In genomic region chr11:32173435-32173834, GRCh38 we compare ENCODE assay signal across 8 cellular contexts.
DNase-seq lines count a peak whose midpoint lies in the region; ATAC-seq and TF ChIP-seq lines count a peak whose summit lies in the region.

No MANE protein-coding gene starts in this region.

- WGBS in mammary epithelial cell (ENCODE audit: low coverage, missing lambda C conversion rate): 7% methylated on average over 4 of the region's 4 CpGs
- 4 to 13% (median 5%) methylated on average over 2 to 4 of the region's 4 CpGs for WGBS in spleen, 5 donors

- H3K9me3 ChIP-seq in mammary epithelial cell (replicated peaks; ENCODE audit: insufficient read depth, low read length) (no peaks in the 10 kb centered on the region), spleen (no peaks in the 10 kb centered on the region)

- H3K4me3 ChIP-seq in mammary epithelial cell (replicated peaks in 1 of 3; ENCODE audit: insufficient read depth in 1 of 3, low read depth in 2 of 3, low read length in 3 of 3): peak overlapping the region in 1 of 3 experiments; percentile 15
- peak overlapping the region in 3 of 8 donors; percentile 6 to 45 (median 16) for H3K4me3 ChIP-seq in spleen

- no peak for TF ChIP-seq POLR2A in spleen (IDR thresholded peaks at IDR 0.05)

- in situ Hi-C loops in mammary epithelial cell (cut with MboI; ENCODE audit: low sequenced_read_pairs in 2 of 2): loop anchor here (5.0 to 25.0 kb wide), 5 partner anchors 116 to 936 kb away; no protein-coding TSS in a partner anchor

- no peaks in the 10 kb centered on the region for H4K20me1 ChIP-seq in mammary epithelial cell (ENCODE audit: insufficient read depth, low read length)

- TF ChIP-seq CTCF in mammary epithelial cell (conservative IDR thresholded peaks at IDR 0.05 in 1 of 2, IDR thresholded peaks at IDR 0.05 in 1 of 2; ENCODE audit: extremely low read depth in 1 of 2, insufficient read depth in 1 of 2, low read depth in 1 of 2, low read length in 2 of 2) (peak; percentile 57 to 84), spleen (IDR thresholded peaks at IDR 0.05 in 8 of 11, conservative IDR thresholded peaks at IDR 0.05 in 3 of 11) (peak in 9 of 11 experiments; percentile 11 to 53 (median 37))

- H3K27ac ChIP-seq in mammary epithelial cell (ENCODE audit: insufficient read depth, low read depth, low read length) (no peak overlapping the region), spleen (no peak overlapping the region)

- peak; percentile 57 for ATAC-seq in HG03045 (IDR thresholded peaks at IDR 0.05; ENCODE audit: unreplicated experiment)

- H3K36me3 ChIP-seq in mammary epithelial cell (ENCODE audit: insufficient read depth, low read length): no peaks in the 10 kb centered on the region
- no peaks in the 10 kb centered on the region for H3K36me3 ChIP-seq in spleen

- intact Hi-C loops in mammary epithelial cell (cut with micrococcal nuclease) (loop anchor here (1.0 to 2.0 kb wide), 4 partner anchors 121 to 1067 kb away; no protein-coding TSS in a partner anchor), spleen (cut with DNase I; ENCODE audit: low total_unique reads) (no loop called here)

- H3K27me3 ChIP-seq in mammary epithelial cell (ENCODE audit: insufficient read depth, low read length) (no peaks in the 10 kb centered on the region), spleen (replicated peaks in 1 of 7) (no peaks in the 10 kb centered on the region)

- CTCF ChIA-PET in mammary epithelial cell (lab: Charles Lee; ENCODE audit: low non-redundant PET): no interaction called here

- no peak overlapping the region for H3K9ac ChIP-seq in mammary epithelial cell (ENCODE audit: insufficient read depth, low read length)

- peaks cover 4% of the 10 kb centered on the region for H3K4me1 ChIP-seq in mammary epithelial cell (ENCODE audit: insufficient read depth, low read length)
- peaks cover 0 to 6% (median 0%) of the 10 kb centered on the region in 6 donors for H3K4me1 ChIP-seq in spleen

- peak overlapping the region; percentile 62 for H2AFZ ChIP-seq in mammary epithelial cell (ENCODE audit: low read depth, low read length)

- H3K79me2 ChIP-seq in mammary epithelial cell (ENCODE audit: insufficient read depth, low read length): no peaks in the 10 kb centered on the region

- dilution Hi-C loops in mammary epithelial cell (cut with HindIII; ENCODE audit: low sequenced_read_pairs): no loop called here

- no TSS peak for BruUV-seq in mammary epithelial cell (replicated peaks; lab: Mats Ljungman, UMichigan)

- H3K4me2 ChIP-seq in mammary epithelial cell (ENCODE audit: insufficient read depth, low read depth, low read length): peak overlapping the region; percentile 61

- peak; percentile 56 for DNase-seq in activated CD8-positive, alpha-beta memory T cell treated with anti-CD3 and anti-CD28 coated beads, Interleukin-2, amount 50 U/mL, for 48 hours
- no peak for DNase-seq in activated CD8-positive, alpha-beta memory T cell treated with anti-CD3 and anti-CD28 coated beads, Interleukin-2, amount 50 U/mL, for 4 hours
- DNase-seq in NCI-H82 treated with DMSO at 0.1 percent for 48 hours (lab: John Stamatoyannopoulos, UW; ENCODE audit: unreplicated experiment): peak; percentile 49
- DNase-seq in mammary epithelial cell: peak; percentile 32
- DNase-seq in iris pigment epithelial cell (ENCODE audit: low read depth): peak; percentile 66
- DNase-seq in spleen: no peak
- DNase-seq in NK-92 treated with Interleukin-12 subunit alpha and Interleukin-12 subunit beta, amount 100 ng/mL, for 24 hours (lab: John Stamatoyannopoulos, UW): no peak

Comparison
In these comparisons a context has a peak if more than half of its experiments do, and no peak if none do; other contexts are left out.
1. DNase-seq: peak in activated CD8-positive, alpha-beta memory T cell treated with anti-CD3 and anti-CD28 coated beads, Interleukin-2, amount 50 U/mL, for 48 hours (single experiment), NCI-H82 treated with DMSO at 0.1 percent for 48 hours (single experiment), mammary epithelial cell (single experiment) and iris pigment epithelial cell (single experiment); none in activated CD8-positive, alpha-beta memory T cell treated with anti-CD3 and anti-CD28 coated beads, Interleukin-2, amount 50 U/mL, for 4 hours (single experiment), spleen (single experiment) and NK-92 treated with Interleukin-12 subunit alpha and Interleukin-12 subunit beta, amount 100 ng/mL, for 24 hours (single experiment).